In the genomic region with DNA sequence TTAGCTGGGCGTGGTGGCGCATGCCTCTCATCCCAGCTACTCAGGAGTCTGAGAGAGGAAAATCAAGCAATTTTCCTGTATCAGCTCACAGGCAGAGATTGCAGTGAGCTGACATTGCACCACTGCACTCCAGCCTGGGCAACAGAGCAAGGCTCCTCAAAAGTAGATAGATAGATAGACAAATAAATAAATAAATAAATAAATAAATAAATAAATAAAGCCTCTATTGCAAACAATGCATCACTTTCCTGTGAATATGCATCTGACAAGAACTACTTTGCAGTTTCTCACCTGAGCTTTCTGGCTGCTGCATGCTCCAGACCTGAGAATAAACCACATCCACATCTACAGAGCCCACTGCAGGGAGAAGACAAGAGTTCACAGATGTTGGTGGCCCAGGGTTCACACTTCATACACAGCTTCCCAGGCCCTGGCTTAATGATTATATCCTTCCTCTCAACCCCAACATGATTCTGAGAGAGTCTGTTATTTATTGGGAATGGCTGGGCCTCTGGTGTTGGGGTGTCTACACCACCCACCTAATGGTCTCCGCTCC, we compare ENCODE assay signal across 17 cellular contexts.
"Had no signal": no experiment of that assay in that cellular context is flagged by ENCODE, and none has a peak within 500 bp of the region (broad histone marks: within the 10 kb centered on the region; RNA-seq: fewer than 3 reads in every experiment).

No MANE protein-coding gene starts in this region.

- H3K4me3 Mint-ChIP-seq: naive thymus-derived CD4-positive, alpha-beta T cell; neural crest cell had no signal

- H3K4me1 Mint-ChIP-seq: naive thymus-derived CD4-positive, alpha-beta T cell; neural crest cell had no signal

- H3K9me3 Mint-ChIP-seq: naive thymus-derived CD4-positive, alpha-beta T cell; neural crest cell had no signal

- H3K36me3 ChIP-seq: right atrium auricular region, sigmoid colon had no signal

- H3K4me3 ChIP-seq: coronary artery, right atrium auricular region, sigmoid colon, skin epidermis had no signal

- ATAC-seq: naive thymus-derived CD4-positive, alpha-beta T cell had no signal

- H3K9me3 ChIP-seq: right atrium auricular region, sigmoid colon had no signal

- H3K36me3 Mint-ChIP-seq: naive thymus-derived CD4-positive, alpha-beta T cell had no signal

- DNase-seq: effector CD4-positive, alpha-beta T cell; foreskin melanocyte; head of caudate nucleus; hippocampal formation; kidney glomerular epithelial cell; mesendoderm; naive thymus-derived CD4-positive, alpha-beta T cell; posterior cingulate gyrus; sigmoid colon; stimulated activated CD4-positive, alpha-beta T cell treated with anti-CD3 and anti-CD28 coated beads, Interleukin-2, amount 100 ng/mL, for 24 hours; stimulated activated CD4-positive, alpha-beta T cell treated with anti-CD3 and anti-CD28 coated beads, Interleukin-4, amount 100 ng/mL, for 4 hours; stimulated activated naive CD4-positive, alpha-beta T cell treated with Interleukin-2 at 50 U/mL for 16 hours; trophoblast cell had no signal

- H3K27me3 ChIP-seq: right atrium auricular region, sigmoid colon had no signal

- H3K4me1 ChIP-seq: right atrium auricular region, sigmoid colon had no signal

- H3K27ac ChIP-seq: coronary artery, right atrium auricular region, sigmoid colon, skin epidermis had no signal
